Comparison of ENCODE assay signal across 14 cellular contexts in the genomic region with DNA sequence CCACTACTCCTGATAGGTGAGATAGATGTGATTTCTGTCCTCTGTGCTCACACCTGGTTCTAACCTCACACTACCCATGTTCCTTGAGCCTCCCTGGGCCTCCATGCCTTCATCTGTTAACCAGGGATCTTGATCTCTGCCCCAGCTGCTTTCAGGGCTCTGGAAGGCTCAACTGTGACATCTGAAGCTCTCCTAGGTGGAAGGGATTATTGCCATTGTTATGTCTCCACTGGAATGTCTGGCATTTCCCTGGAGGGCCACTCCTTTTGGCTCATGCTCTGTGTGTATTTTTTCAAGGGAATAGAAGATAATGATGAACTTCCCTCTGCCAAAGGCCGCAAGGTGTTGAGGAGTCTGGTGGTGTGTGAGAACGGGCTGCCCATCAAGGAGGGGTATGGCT. TPM values are rescaled to one million over a fixed set of nuclear protein-coding genes. Genes with fewer than 3 reads are reported as not detected.
DNase-seq lines count a peak whose midpoint lies in the region; ATAC-seq, FAIRE-seq and TF ChIP-seq lines count a peak whose summit lies in the region.
"Had no signal": no experiment of that assay in that cellular context is flagged by ENCODE, and none has a peak within 500 bp of the region (broad histone marks: within the 10 kb centered on the region; RNA-seq: fewer than 3 reads in every experiment).

No MANE protein-coding gene starts in this region.

- FAIRE-seq in A549 (lab: Jason Lieb, UNC): peak; percentile 70
- FAIRE-seq in astrocyte (lab: Jason Lieb, UNC): no peak
- FAIRE-seq: RCC 7860 had no signal

- no peak overlapping the region for H3K4me3 ChIP-seq in A549
- no peak overlapping the region for H3K4me3 ChIP-seq in astrocyte (ENCODE audit: insufficient read depth, low read depth, low read length)
- H3K4me3 ChIP-seq in effector memory CD4-positive, alpha-beta T cell (ENCODE audit: insufficient read depth, low read depth, low read length, poor library complexity, severe bottlenecking): no peak overlapping the region
- H3K4me3 ChIP-seq: lung, psoas muscle had no signal

- no peaks in the 10 kb centered on the region for H3K79me2 ChIP-seq in astrocyte (ENCODE audit: insufficient read depth, low read length)

- peaks cover 13% of the 10 kb centered on the region for H3K4me1 Mint-ChIP-seq in astrocyte (ENCODE audit: low read depth, unreplicated experiment)
- peaks cover 19% of the 10 kb centered on the region for H3K4me1 Mint-ChIP-seq in activated naive CD4-positive, alpha-beta T cell treated with anti-CD3 and anti-CD28 coated beads, Interleukin-2, amount 10 ng/mL, durations not matched to agents 7 days and 5 days

- TF ChIP-seq RAD21 in A549 (conservative IDR thresholded peaks at IDR 0.05 in 1 of 2, IDR thresholded peaks at IDR 0.05 in 1 of 2): no peak

- H3K4me2 ChIP-seq in A549 (peak overlapping the region; percentile 60), astrocyte (ENCODE audit: low read length) (peak overlapping the region; percentile 54)

- TF ChIP-seq EP300 in A549 (IDR thresholded peaks at IDR 0.05): no peak

- no peaks in the 10 kb centered on the region for H4K20me1 ChIP-seq in astrocyte (ENCODE audit: insufficient read depth, low read length)

- no peak overlapping the region for H3K4me3 Mint-ChIP-seq in astrocyte (ENCODE audit: unreplicated experiment)
- no peak overlapping the region for H3K4me3 Mint-ChIP-seq in activated naive CD4-positive, alpha-beta T cell treated with anti-CD3 and anti-CD28 coated beads, Interleukin-2, amount 10 ng/mL, durations not matched to agents 7 days and 5 days
- H3K4me3 Mint-ChIP-seq: central memory CD8-positive, alpha-beta T cell had no signal

- H3K27me3 Mint-ChIP-seq in astrocyte (ENCODE audit: low read depth, unreplicated experiment): peaks cover 17% of the 10 kb centered on the region
- H3K27me3 Mint-ChIP-seq in activated naive CD4-positive, alpha-beta T cell treated with anti-CD3 and anti-CD28 coated beads, Interleukin-2, amount 10 ng/mL, durations not matched to agents 7 days and 5 days: no peaks in the 10 kb centered on the region
- H3K27me3 Mint-ChIP-seq: central memory CD8-positive, alpha-beta T cell had no signal

- no peak overlapping the region for H3K27ac Mint-ChIP-seq in astrocyte (ENCODE audit: unreplicated experiment)
- no peak overlapping the region for H3K27ac Mint-ChIP-seq in activated naive CD4-positive, alpha-beta T cell treated with anti-CD3 and anti-CD28 coated beads, Interleukin-2, amount 10 ng/mL, durations not matched to agents 7 days and 5 days

- DNase-seq in A549 (ENCODE audit: low read depth in 1 of 2, low spot score in 1 of 2) (peak; percentile 66 to 84), HCEC 1CT (peak; percentile 29), astrocyte (ENCODE audit: low read depth) (peak; percentile 70), iPS-NIHi7 (ENCODE audit: extremely low spot score) (peak; percentile 61), GM19240 (ENCODE audit: insufficient read length, low spot score) (no peak)
- no peak for DNase-seq in activated naive CD4-positive, alpha-beta T cell treated with anti-CD3 and anti-CD28 coated beads, Interleukin-2, amount 10 ng/mL, durations not matched to agents 7 days and 5 days
- no peak for DNase-seq in effector memory CD4-positive, alpha-beta T cell
- DNase-seq: foreskin melanocyte had no signal

- TF ChIP-seq CTCF in A549 (IDR thresholded peaks at IDR 0.05): no peak
- TF ChIP-seq CTCF in astrocyte (IDR thresholded peaks at IDR 0.05; ENCODE audit: insufficient read depth, low read depth, low read length): no peak

- peak overlapping the region; percentile 42 for H2AFZ ChIP-seq in astrocyte (ENCODE audit: low read depth, low read length)

- H3K4me1 ChIP-seq in A549 (peaks cover 18% of the 10 kb centered on the region), astrocyte (ENCODE audit: insufficient read depth, low read length) (peaks cover 15% of the 10 kb centered on the region)
- peaks cover 5% of the 10 kb centered on the region for H3K4me1 ChIP-seq in effector memory CD4-positive, alpha-beta T cell (ENCODE audit: control insufficient read depth, insufficient read depth, low read length, poor library complexity, severe bottlenecking)
- H3K4me1 ChIP-seq: psoas muscle had no signal

- peak overlapping the region; percentile 34 to 78 for H3K27ac ChIP-seq in A549
- no peak overlapping the region for H3K27ac ChIP-seq in astrocyte (ENCODE audit: low read depth, low read length)
- no peak overlapping the region for H3K27ac ChIP-seq in effector memory CD4-positive, alpha-beta T cell (ENCODE audit: insufficient read depth, low read length, poor library complexity, severe bottlenecking)
- H3K27ac ChIP-seq: psoas muscle, VCaP had no signal

- CTCF ChIA-PET in A549 (lab: Yijun Ruan, JAX): interaction anchor here (1.2 to 1.5 kb wide), 3 partner anchors 15 to 22 kb away, joined by 3 to 4 read pairs (median 3); no protein-coding TSS in a partner anchor
- CTCF ChIA-PET in activated naive CD4-positive, alpha-beta T cell treated with anti-CD3 and anti-CD28 coated beads, Interleukin-2, amount 10 ng/mL, durations not matched to agents 7 days and 5 days (lab: Charles Lee): no interaction called here

- 11% methylated on average over 2 of the region's 2 CpGs for WGBS in A549 (ENCODE audit: missing lambda C conversion rate)

- no peaks in the 10 kb centered on the region for H3K27me3 ChIP-seq in astrocyte (ENCODE audit: insufficient read depth, low read length)
- no peaks in the 10 kb centered on the region for H3K27me3 ChIP-seq in effector memory CD4-positive, alpha-beta T cell (replicated peaks; ENCODE audit: control insufficient read depth, insufficient read depth, low read length, poor library complexity, severe bottlenecking)

- no peaks in the 10 kb centered on the region for H3K9me3 ChIP-seq in A549
- H3K9me3 ChIP-seq in astrocyte (ENCODE audit: insufficient read depth, low read depth, low read length): no peaks in the 10 kb centered on the region
- H3K9me3 ChIP-seq in effector memory CD4-positive, alpha-beta T cell (ENCODE audit: control insufficient read depth, low read length): no peaks in the 10 kb centered on the region
- H3K9me3 ChIP-seq: psoas muscle had no signal

- peaks cover 3% of the 10 kb centered on the region for H3K36me3 Mint-ChIP-seq in astrocyte (ENCODE audit: low read depth, unreplicated experiment)
- peaks cover 3% of the 10 kb centered on the region for H3K36me3 Mint-ChIP-seq in activated naive CD4-positive, alpha-beta T cell treated with anti-CD3 and anti-CD28 coated beads, Interleukin-2, amount 10 ng/mL, durations not matched to agents 7 days and 5 days

- ATAC-seq in A549 (peak; percentile 70 to 92), HG03196 (IDR thresholded peaks at IDR 0.05; ENCODE audit: unreplicated experiment) (no peak)
- ATAC-seq: psoas muscle had no signal

- POLR2A ChIA-PET in A549 (lab: Yijun Ruan, JAX): no interaction called here

- no peak overlapping the region for H3K9ac ChIP-seq in astrocyte (ENCODE audit: low read length)

- no peaks in the 10 kb centered on the region for H3K36me3 ChIP-seq in astrocyte (ENCODE audit: insufficient read depth, low read length)
- H3K36me3 ChIP-seq in effector memory CD4-positive, alpha-beta T cell (ENCODE audit: control insufficient read depth, insufficient read depth, low read length): no peaks in the 10 kb centered on the region

- no peak for TF ChIP-seq POLR2A in A549 (IDR thresholded peaks at IDR 0.05; ENCODE audit: low read length)

- H3K9me3 Mint-ChIP-seq in astrocyte (ENCODE audit: unreplicated experiment): peaks cover 7% of the 10 kb centered on the region
- no peaks in the 10 kb centered on the region for H3K9me3 Mint-ChIP-seq in activated naive CD4-positive, alpha-beta T cell treated with anti-CD3 and anti-CD28 coated beads, Interleukin-2, amount 10 ng/mL, durations not matched to agents 7 days and 5 days
- H3K9me3 Mint-ChIP-seq: central memory CD8-positive, alpha-beta T cell had no signal

TF ChIP-seq in A549, 52 proteins besides CTCF, POLR2A, EP300 and RAD21:
- TF ChIP-seq GATA3 (IDR thresholded peaks at IDR 0.05; ENCODE audit: borderline replicate concordance) (peak; percentile 27; the same call in 1 of the 2 replicates), MAFK (IDR thresholded peaks at IDR 0.05; ENCODE audit: partially characterized antibody) (no peak)
TF ChIP-seq in A549: peak in this region for 1.

RNA-seq across cellular contexts. Expression of a gene that starts 41.2 kb away (rescaled TPM):
- polyA plus RNA-seq in A549 (2011; rRNA removed) (not detected in 2 replicates), A549 (2017; fragmentation: RNase III; extraction: RNeasy Plus Mini Kit Qiagen cat#74134 plus additional on column Dnase treatment) (not detected in 3 replicates)
- not detected in 2 replicates for polyA plus RNA-seq in A549 (2012; cell fraction: cytosol; rRNA removed)
- polyA plus RNA-seq in A549 (2012; cell fraction: nucleus; rRNA removed): not detected in 2 replicates
- not detected in 2 replicates for polyA minus RNA-seq in A549 (2011; rRNA and poly(A)+ RNA removed)
- not detected in 2 replicates for total RNA-seq in astrocyte

RNA-seq across cellular contexts. Expression of a gene that starts 52.1 kb away (rescaled TPM):
- polyA plus RNA-seq in A549 (2011; rRNA removed) (0.05 and 0.14 TPM in 2 replicates), A549 (2017; fragmentation: RNase III; extraction: RNeasy Plus Mini Kit Qiagen cat#74134 plus additional on column Dnase treatment) (0.25 to 0.35 TPM (median 0.30 TPM) in 3 replicates)
- polyA plus RNA-seq in A549 (2012; cell fraction: cytosol; rRNA removed): 0.38 and 0.41 TPM in 2 replicates
- polyA plus RNA-seq in A549 (2012; cell fraction: nucleus; rRNA removed): 0.92 and 0.96 TPM in 2 replicates
- polyA minus RNA-seq in A549 (2011; rRNA and poly(A)+ RNA removed): 0.10 and 0.33 TPM in 2 replicates
- 0.38 and 0.73 TPM in 2 replicates for total RNA-seq in astrocyte

Comparison
In these comparisons a context has a peak if more than half of its experiments do, and no peak if none do; other contexts are left out.
1. DNase-seq: peak in A549 (2 of 2), HCEC 1CT (single experiment), astrocyte (single experiment) and iPS-NIHi7 (single experiment); none in activated naive CD4-positive, alpha-beta T cell treated with anti-CD3 and anti-CD28 coated beads, Interleukin-2, amount 10 ng/mL, durations not matched to agents 7 days and 5 days (single experiment), effector memory CD4-positive, alpha-beta T cell (0 of 3) and GM19240 (single experiment).
2. H3K27ac ChIP-seq: peak in A549 (2 of 2); none in astrocyte (single experiment) and effector memory CD4-positive, alpha-beta T cell (single experiment).